8 cellular contexts compared by ENCODE assay signal in genomic region chr1:58848818-58849411, GRCh38.
DNase-seq lines count a peak whose midpoint lies in the region; ATAC-seq and TF ChIP-seq lines count a peak whose summit lies in the region.
"Had no signal": no experiment of that assay in that cellular context is flagged by ENCODE, and none has a peak within 500 bp of the region (broad histone marks: within the 10 kb centered on the region; RNA-seq: fewer than 3 reads in every experiment).

No MANE protein-coding gene starts in this region.

- peaks cover 13% of the 10 kb centered on the region for H3K4me1 ChIP-seq in adipocyte (ENCODE audit: control insufficient read depth, insufficient read depth, low read length)
- H3K4me1 ChIP-seq in right atrium auricular region: peaks cover 0 to 8% of the 10 kb centered on the region in 2 donors

- no peak overlapping the region for H3K4me3 Mint-ChIP-seq in stimulated activated effector memory CD8-positive, alpha-beta T cell treated with anti-CD3 and anti-CD28 coated beads, Interleukin-12 subunit alpha, Interleukin-12 subunit beta, amount 100 ng/mL, for 72 hours

- ATAC-seq in stimulated activated effector memory CD8-positive, alpha-beta T cell treated with anti-CD3 and anti-CD28 coated beads, Interleukin-12 subunit alpha, Interleukin-12 subunit beta, amount 100 ng/mL, for 72 hours: peak; percentile 92
- no peak for ATAC-seq in HG03342 (IDR thresholded peaks at IDR 0.05; ENCODE audit: unreplicated experiment)

- no peak for TF ChIP-seq CTCF in right atrium auricular region (IDR thresholded peaks at IDR 0.05)

- no peaks in the 10 kb centered on the region for H3K36me3 Mint-ChIP-seq in stimulated activated effector memory CD8-positive, alpha-beta T cell treated with anti-CD3 and anti-CD28 coated beads, Interleukin-12 subunit alpha, Interleukin-12 subunit beta, amount 100 ng/mL, for 72 hours

- H3K9me3 ChIP-seq in adipocyte (ENCODE audit: control insufficient read depth, low read length): no peaks in the 10 kb centered on the region
- no peaks in the 10 kb centered on the region for H3K9me3 ChIP-seq in right atrium auricular region

- H3K9ac ChIP-seq in adipocyte (ENCODE audit: low read length): peak overlapping the region; percentile 69

- H3K27ac Mint-ChIP-seq in stimulated activated effector memory CD8-positive, alpha-beta T cell treated with anti-CD3 and anti-CD28 coated beads, Interleukin-12 subunit alpha, Interleukin-12 subunit beta, amount 100 ng/mL, for 72 hours: no peak overlapping the region

- no peaks in the 10 kb centered on the region for H3K4me1 Mint-ChIP-seq in stimulated activated effector memory CD8-positive, alpha-beta T cell treated with anti-CD3 and anti-CD28 coated beads, Interleukin-12 subunit alpha, Interleukin-12 subunit beta, amount 100 ng/mL, for 72 hours

- no peaks in the 10 kb centered on the region for H3K27me3 ChIP-seq in adipocyte (replicated peaks; ENCODE audit: control insufficient read depth, insufficient read depth, low read length)
- H3K27me3 ChIP-seq in right atrium auricular region: no peaks in the 10 kb centered on the region

- H3K4me3 ChIP-seq in adipocyte (ENCODE audit: low read length): peak overlapping the region; percentile 31
- no peak overlapping the region for H3K4me3 ChIP-seq in right atrium auricular region
- H3K4me3 ChIP-seq: SK-N-MC had no signal

- no peaks in the 10 kb centered on the region for H3K9me3 Mint-ChIP-seq in stimulated activated effector memory CD8-positive, alpha-beta T cell treated with anti-CD3 and anti-CD28 coated beads, Interleukin-12 subunit alpha, Interleukin-12 subunit beta, amount 100 ng/mL, for 72 hours

- DNase-seq in HS-5 (ENCODE audit: low read depth) (peak; percentile 98), adipocyte (ENCODE audit: low read depth) (peak; percentile 80), right atrium auricular region (ENCODE audit: low spot score) (peak; percentile 85), NCI-H748 treated with DMSO at 0.1 percent for 48 hours (lab: John Stamatoyannopoulos, UW) (no peak), NCI-H510A treated with DMSO at 0.1 percent for 48 hours (lab: John Stamatoyannopoulos, UW) (no peak)
- DNase-seq in stimulated activated effector memory CD8-positive, alpha-beta T cell treated with anti-CD3 and anti-CD28 coated beads, Interleukin-12 subunit alpha, Interleukin-12 subunit beta, amount 100 ng/mL, for 72 hours (ENCODE audit: low spot score in 2 of 2): no peak

- H3K27ac ChIP-seq in right atrium auricular region: peak overlapping the region in 1 of 2 donors; percentile 65
- H3K27ac ChIP-seq: SK-N-MC had no signal

- H3K36me3 ChIP-seq in adipocyte (ENCODE audit: control insufficient read depth, insufficient read depth, low read length, severe bottlenecking) (no peaks in the 10 kb centered on the region), right atrium auricular region (no peaks in the 10 kb centered on the region)

Comparison
In these comparisons a context has a peak if more than half of its experiments do, and no peak if none do; other contexts are left out.
1. DNase-seq: peak in HS-5 (single experiment), adipocyte (single experiment) and right atrium auricular region (single experiment); none in stimulated activated effector memory CD8-positive, alpha-beta T cell treated with anti-CD3 and anti-CD28 coated beads, Interleukin-12 subunit alpha, Interleukin-12 subunit beta, amount 100 ng/mL, for 72 hours (0 of 2), NCI-H748 treated with DMSO at 0.1 percent for 48 hours (single experiment) and NCI-H510A treated with DMSO at 0.1 percent for 48 hours (single experiment).